Comparison of ENCODE assay signal across 1 cellular context in the genomic region with DNA sequence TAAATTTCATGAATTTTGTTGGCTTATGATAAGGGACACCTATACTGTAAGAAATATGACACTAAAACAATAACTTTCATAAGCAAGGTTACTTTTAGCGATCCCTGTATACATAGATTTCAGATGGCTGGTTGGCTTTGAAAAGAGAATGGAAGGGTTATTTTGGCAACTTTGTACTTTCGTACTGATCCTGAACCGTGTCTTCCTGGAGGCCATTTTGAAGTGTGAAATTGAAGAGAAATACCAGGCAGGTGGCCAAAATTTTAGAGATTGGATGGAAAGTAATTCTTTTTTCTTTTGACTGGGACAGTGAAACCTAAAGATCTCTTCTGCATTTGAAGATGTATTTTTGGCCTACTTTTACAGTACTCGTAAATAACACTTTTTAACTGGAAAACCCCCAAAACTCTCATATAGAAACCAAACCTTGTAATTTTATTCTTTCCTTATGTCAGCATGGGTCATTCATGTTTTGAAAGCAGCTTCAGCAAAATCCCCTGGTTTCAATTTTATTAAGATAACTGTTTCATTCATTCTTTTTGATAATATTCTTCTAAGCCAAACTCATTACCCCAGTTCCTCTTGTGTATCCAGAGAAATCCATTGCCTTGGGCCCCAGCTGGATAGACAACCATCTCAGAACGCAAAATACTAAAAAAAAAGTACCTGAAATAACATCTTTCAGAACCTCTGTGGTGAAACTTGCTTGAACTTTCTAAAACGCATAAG.
TF ChIP-seq lines count a peak whose summit lies in the region.

No MANE protein-coding gene starts in this region.

TF ChIP-seq in GM12878, 131 proteins besides CTCF, POLR2A, EP300 and RAD21 (continued from another document):
- TF ChIP-seq, protein P1, sequence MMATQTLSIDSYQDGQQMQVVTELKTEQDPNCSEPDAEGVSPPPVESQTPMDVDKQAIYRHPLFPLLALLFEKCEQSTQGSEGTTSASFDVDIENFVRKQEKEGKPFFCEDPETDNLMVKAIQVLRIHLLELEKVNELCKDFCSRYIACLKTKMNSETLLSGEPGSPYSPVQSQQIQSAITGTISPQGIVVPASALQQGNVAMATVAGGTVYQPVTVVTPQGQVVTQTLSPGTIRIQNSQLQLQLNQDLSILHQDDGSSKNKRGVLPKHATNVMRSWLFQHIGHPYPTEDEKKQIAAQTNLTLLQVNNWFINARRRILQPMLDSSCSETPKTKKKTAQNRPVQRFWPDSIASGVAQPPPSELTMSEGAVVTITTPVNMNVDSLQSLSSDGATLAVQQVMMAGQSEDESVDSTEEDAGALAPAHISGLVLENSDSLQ (IDR thresholded peaks at IDR 0.05), result 0 out of 2 replicates have a peak, but pooled peaks have one; percentile 20
- no peak for TF ChIP-seq KAT2A (conservative IDR thresholded peaks at IDR 0.05; ENCODE audit: control insufficient read depth, low read depth, low read length)
- TF ChIP-seq HDAC2 (IDR thresholded peaks at IDR 0.05), result no peak
- peak; percentile 53 for TF ChIP-seq TCF7 (IDR thresholded peaks at IDR 0.05; ENCODE audit: borderline replicate concordance)
- TF ChIP-seq ATF7 (IDR thresholded peaks at IDR 0.05; ENCODE audit: low read depth), result peak; percentile 88
- peak; percentile 83; the same call in 1 of the 2 replicates for TF ChIP-seq BACH1 (IDR thresholded peaks at IDR 0.05; ENCODE audit: borderline replicate concordance)
- TF ChIP-seq ASH2L (IDR thresholded peaks at IDR 0.05; ENCODE audit: borderline replicate concordance, low read depth), result no peak
- TF ChIP-seq, protein P2, sequence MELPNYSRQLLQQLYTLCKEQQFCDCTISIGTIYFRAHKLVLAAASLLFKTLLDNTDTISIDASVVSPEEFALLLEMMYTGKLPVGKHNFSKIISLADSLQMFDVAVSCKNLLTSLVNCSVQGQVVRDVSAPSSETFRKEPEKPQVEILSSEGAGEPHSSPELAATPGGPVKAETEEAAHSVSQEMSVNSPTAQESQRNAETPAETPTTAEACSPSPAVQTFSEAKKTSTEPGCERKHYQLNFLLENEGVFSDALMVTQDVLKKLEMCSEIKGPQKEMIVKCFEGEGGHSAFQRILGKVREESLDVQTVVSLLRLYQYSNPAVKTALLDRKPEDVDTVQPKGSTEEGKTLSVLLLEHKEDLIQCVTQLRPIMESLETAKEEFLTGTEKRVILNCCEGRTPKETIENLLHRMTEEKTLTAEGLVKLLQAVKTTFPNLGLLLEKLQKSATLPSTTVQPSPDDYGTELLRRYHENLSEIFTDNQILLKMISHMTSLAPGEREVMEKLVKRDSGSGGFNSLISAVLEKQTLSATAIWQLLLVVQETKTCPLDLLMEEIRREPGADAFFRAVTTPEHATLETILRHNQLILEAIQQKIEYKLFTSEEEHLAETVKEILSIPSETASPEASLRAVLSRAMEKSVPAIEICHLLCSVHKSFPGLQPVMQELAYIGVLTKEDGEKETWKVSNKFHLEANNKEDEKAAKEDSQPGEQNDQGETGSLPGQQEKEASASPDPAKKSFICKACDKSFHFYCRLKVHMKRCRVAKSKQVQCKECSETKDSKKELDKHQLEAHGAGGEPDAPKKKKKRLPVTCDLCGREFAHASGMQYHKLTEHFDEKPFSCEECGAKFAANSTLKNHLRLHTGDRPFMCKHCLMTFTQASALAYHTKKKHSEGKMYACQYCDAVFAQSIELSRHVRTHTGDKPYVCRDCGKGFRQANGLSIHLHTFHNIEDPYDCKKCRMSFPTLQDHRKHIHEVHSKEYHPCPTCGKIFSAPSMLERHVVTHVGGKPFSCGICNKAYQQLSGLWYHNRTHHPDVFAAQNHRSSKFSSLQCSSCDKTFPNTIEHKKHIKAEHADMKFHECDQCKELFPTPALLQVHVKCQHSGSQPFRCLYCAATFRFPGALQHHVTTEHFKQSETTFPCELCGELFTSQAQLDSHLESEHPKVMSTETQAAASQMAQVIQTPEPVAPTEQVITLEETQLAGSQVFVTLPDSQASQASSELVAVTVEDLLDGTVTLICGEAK (IDR thresholded peaks at IDR 0.05; ENCODE audit: borderline replicate concordance), result 0 out of 2 replicates have a peak, but pooled peaks have one; percentile 28
- no peak for TF ChIP-seq SUPT20H (IDR thresholded peaks at IDR 0.05; ENCODE audit: borderline replicate concordance, control insufficient read depth, low read depth, low read length)
- TF ChIP-seq YY1 (IDR thresholded peaks at IDR 0.05; ENCODE audit: low read depth, low read length), result peak; percentile 93
- peak; percentile 98 for TF ChIP-seq ZNF24 (IDR thresholded peaks at IDR 0.05)
- no peak for TF ChIP-seq PAX8 (IDR thresholded peaks at IDR 0.05)
- peak; percentile 93 for TF ChIP-seq IKZF2 (IDR thresholded peaks at IDR 0.05)
- peak; percentile 89 for TF ChIP-seq RUNX3 (IDR thresholded peaks at IDR 0.05; ENCODE audit: low read length)
- TF ChIP-seq POLR2AphosphoS2 (IDR thresholded peaks at IDR 0.05; ENCODE audit: low read depth, low read length), result no peak
- no peak for TF ChIP-seq BRCA1 (IDR thresholded peaks at IDR 0.05; ENCODE audit: low read depth, low read length)
- peak; percentile 99 for TF ChIP-seq FOXM1 (IDR thresholded peaks at IDR 0.05; ENCODE audit: low read depth, low read length)
- peak; percentile 70; the same call in 1 of the 2 replicates for TF ChIP-seq JUND (IDR thresholded peaks at IDR 0.05; ENCODE audit: low read depth, low read length)
- TF ChIP-seq WRNIP1 (IDR thresholded peaks at IDR 0.05; ENCODE audit: borderline replicate concordance, low read depth, low read length), result no peak
- peak; percentile 90 for TF ChIP-seq EED (IDR thresholded peaks at IDR 0.05; ENCODE audit: low read depth)
- TF ChIP-seq NR2F1 (conservative IDR thresholded peaks at IDR 0.05), result peak; percentile 92
- TF ChIP-seq, protein P3, sequence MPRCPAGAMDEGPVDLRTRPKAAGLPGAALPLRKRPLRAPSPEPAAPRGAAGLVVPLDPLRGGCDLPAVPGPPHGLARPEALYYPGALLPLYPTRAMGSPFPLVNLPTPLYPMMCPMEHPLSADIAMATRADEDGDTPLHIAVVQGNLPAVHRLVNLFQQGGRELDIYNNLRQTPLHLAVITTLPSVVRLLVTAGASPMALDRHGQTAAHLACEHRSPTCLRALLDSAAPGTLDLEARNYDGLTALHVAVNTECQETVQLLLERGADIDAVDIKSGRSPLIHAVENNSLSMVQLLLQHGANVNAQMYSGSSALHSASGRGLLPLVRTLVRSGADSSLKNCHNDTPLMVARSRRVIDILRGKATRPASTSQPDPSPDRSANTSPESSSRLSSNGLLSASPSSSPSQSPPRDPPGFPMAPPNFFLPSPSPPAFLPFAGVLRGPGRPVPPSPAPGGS (IDR thresholded peaks at IDR 0.05; ENCODE audit: borderline replicate concordance, insufficient read depth, low read depth, low read length, poor library complexity, severe bottlenecking), result peak; percentile 78
- TF ChIP-seq, protein P4, sequence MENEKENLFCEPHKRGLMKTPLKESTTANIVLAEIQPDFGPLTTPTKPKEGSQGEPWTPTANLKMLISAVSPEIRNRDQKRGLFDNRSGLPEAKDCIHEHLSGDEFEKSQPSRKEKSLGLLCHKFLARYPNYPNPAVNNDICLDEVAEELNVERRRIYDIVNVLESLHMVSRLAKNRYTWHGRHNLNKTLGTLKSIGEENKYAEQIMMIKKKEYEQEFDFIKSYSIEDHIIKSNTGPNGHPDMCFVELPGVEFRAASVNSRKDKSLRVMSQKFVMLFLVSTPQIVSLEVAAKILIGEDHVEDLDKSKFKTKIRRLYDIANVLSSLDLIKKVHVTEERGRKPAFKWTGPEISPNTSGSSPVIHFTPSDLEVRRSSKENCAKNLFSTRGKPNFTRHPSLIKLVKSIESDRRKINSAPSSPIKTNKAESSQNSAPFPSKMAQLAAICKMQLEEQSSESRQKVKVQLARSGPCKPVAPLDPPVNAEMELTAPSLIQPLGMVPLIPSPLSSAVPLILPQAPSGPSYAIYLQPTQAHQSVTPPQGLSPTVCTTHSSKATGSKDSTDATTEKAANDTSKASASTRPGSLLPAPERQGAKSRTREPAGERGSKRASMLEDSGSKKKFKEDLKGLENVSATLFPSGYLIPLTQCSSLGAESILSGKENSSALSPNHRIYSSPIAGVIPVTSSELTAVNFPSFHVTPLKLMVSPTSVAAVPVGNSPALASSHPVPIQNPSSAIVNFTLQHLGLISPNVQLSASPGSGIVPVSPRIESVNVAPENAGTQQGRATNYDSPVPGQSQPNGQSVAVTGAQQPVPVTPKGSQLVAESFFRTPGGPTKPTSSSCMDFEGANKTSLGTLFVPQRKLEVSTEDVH (IDR thresholded peaks at IDR 0.05; ENCODE audit: low read depth, partially characterized antibody), result no peak
- peak in 1 of 2 experiments; percentile 74; a peak in 1 of 4 replicates for TF ChIP-seq CEBPB (IDR thresholded peaks at IDR 0.05; ENCODE audit: borderline replicate concordance in 1 of 2, low read depth in 2 of 2, low read length in 2 of 2)
- TF ChIP-seq, protein P5, sequence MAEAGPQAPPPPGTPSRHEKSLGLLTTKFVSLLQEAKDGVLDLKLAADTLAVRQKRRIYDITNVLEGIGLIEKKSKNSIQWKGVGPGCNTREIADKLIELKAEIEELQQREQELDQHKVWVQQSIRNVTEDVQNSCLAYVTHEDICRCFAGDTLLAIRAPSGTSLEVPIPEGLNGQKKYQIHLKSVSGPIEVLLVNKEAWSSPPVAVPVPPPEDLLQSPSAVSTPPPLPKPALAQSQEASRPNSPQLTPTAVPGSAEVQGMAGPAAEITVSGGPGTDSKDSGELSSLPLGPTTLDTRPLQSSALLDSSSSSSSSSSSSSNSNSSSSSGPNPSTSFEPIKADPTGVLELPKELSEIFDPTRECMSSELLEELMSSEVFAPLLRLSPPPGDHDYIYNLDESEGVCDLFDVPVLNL (IDR thresholded peaks at IDR 0.05; ENCODE audit: low read depth, low read length), result no peak
- peak; percentile 88 for TF ChIP-seq BCL11A (IDR thresholded peaks at IDR 0.05; ENCODE audit: low read depth, low read length)
- TF ChIP-seq STAT1 (conservative IDR thresholded peaks at IDR 0.05), result no peak
- TF ChIP-seq NBN (IDR thresholded peaks at IDR 0.05), result peak; percentile 81
- peak; percentile 46 for TF ChIP-seq KLF5 (IDR thresholded peaks at IDR 0.05; ENCODE audit: partially characterized antibody)
- peak; percentile 67; the same call in 1 of the 2 replicates for TF ChIP-seq GABPA (IDR thresholded peaks at IDR 0.05; ENCODE audit: low read depth)
- peak; percentile 96 for TF ChIP-seq DPF2 (IDR thresholded peaks at IDR 0.05)
- peak in 1 of 2 experiments; percentile 25; a peak in 1 of 4 replicates for TF ChIP-seq ETV6 (conservative IDR thresholded peaks at IDR 0.05 in 1 of 2, IDR thresholded peaks at IDR 0.05 in 1 of 2; ENCODE audit: borderline replicate concordance in 1 of 2, low read depth in 1 of 2)
- TF ChIP-seq ZBED1 (IDR thresholded peaks at IDR 0.05; ENCODE audit: borderline replicate concordance), result peak; percentile 88
- TF ChIP-seq RBBP5 (conservative IDR thresholded peaks at IDR 0.05), result no peak
- TF ChIP-seq, protein P6, sequence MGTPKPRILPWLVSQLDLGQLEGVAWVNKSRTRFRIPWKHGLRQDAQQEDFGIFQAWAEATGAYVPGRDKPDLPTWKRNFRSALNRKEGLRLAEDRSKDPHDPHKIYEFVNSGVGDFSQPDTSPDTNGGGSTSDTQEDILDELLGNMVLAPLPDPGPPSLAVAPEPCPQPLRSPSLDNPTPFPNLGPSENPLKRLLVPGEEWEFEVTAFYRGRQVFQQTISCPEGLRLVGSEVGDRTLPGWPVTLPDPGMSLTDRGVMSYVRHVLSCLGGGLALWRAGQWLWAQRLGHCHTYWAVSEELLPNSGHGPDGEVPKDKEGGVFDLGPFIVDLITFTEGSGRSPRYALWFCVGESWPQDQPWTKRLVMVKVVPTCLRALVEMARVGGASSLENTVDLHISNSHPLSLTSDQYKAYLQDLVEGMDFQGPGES (IDR thresholded peaks at IDR 0.05), result no peak
- TF ChIP-seq, protein P7, sequence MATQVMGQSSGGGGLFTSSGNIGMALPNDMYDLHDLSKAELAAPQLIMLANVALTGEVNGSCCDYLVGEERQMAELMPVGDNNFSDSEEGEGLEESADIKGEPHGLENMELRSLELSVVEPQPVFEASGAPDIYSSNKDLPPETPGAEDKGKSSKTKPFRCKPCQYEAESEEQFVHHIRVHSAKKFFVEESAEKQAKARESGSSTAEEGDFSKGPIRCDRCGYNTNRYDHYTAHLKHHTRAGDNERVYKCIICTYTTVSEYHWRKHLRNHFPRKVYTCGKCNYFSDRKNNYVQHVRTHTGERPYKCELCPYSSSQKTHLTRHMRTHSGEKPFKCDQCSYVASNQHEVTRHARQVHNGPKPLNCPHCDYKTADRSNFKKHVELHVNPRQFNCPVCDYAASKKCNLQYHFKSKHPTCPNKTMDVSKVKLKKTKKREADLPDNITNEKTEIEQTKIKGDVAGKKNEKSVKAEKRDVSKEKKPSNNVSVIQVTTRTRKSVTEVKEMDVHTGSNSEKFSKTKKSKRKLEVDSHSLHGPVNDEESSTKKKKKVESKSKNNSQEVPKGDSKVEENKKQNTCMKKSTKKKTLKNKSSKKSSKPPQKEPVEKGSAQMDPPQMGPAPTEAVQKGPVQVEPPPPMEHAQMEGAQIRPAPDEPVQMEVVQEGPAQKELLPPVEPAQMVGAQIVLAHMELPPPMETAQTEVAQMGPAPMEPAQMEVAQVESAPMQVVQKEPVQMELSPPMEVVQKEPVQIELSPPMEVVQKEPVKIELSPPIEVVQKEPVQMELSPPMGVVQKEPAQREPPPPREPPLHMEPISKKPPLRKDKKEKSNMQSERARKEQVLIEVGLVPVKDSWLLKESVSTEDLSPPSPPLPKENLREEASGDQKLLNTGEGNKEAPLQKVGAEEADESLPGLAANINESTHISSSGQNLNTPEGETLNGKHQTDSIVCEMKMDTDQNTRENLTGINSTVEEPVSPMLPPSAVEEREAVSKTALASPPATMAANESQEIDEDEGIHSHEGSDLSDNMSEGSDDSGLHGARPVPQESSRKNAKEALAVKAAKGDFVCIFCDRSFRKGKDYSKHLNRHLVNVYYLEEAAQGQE (IDR thresholded peaks at IDR 0.05; ENCODE audit: low read depth, low read length), result no peak
- TF ChIP-seq ZSCAN29 (IDR thresholded peaks at IDR 0.05), result no peak
- TF ChIP-seq, protein P8, sequence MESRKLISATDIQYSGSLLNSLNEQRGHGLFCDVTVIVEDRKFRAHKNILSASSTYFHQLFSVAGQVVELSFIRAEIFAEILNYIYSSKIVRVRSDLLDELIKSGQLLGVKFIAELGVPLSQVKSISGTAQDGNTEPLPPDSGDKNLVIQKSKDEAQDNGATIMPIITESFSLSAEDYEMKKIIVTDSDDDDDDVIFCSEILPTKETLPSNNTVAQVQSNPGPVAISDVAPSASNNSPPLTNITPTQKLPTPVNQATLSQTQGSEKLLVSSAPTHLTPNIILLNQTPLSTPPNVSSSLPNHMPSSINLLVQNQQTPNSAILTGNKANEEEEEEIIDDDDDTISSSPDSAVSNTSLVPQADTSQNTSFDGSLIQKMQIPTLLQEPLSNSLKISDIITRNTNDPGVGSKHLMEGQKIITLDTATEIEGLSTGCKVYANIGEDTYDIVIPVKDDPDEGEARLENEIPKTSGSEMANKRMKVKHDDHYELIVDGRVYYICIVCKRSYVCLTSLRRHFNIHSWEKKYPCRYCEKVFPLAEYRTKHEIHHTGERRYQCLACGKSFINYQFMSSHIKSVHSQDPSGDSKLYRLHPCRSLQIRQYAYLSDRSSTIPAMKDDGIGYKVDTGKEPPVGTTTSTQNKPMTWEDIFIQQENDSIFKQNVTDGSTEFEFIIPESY (IDR thresholded peaks at IDR 0.05), result no peak
TF ChIP-seq in GM12878: peak in this region for 51.
